7 cellular contexts compared by ENCODE assay signal in the genomic region with DNA sequence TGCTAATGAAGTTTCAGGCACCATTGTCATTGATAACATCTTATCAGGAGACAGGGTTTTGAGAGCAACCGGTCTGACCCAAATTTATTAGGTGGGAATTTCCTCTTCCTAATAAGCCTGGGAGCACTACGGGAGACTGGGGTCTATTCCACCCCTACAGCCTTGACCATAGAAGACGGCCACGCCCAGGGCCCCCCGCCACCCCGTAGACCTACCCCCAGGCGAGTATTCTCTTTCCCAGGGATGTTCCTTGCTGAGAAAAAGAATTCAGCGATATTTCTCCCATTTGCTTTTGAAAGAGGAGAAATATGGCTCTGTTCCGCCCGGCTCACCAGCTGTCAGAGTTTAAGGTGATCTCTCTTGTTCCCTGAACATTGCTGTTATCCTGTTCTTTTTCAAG. TPM values are rescaled to one million over a fixed set of nuclear protein-coding genes. Genes with fewer than 3 reads are reported as not detected.
DNase-seq lines count a peak whose midpoint lies in the region; ATAC-seq and TF ChIP-seq lines count a peak whose summit lies in the region.
"Not testable (repeated sequence)": the region's sequence is repeated elsewhere in the genome, so short reads cannot be mapped to it uniquely, and the experiment has no call there.

No MANE protein-coding gene starts in this region.

- H3K36me3 Mint-ChIP-seq in CD8-positive, alpha-beta memory T cell = peaks cover 25 to 69% (median 30%) of the 10 kb centered on the region in 3 donors
- H3K36me3 Mint-ChIP-seq in IgD-negative memory B cell = peaks cover 18% of the 10 kb centered on the region
- peaks cover 74% of the 10 kb centered on the region for H3K36me3 Mint-ChIP-seq in activated CD4-positive, alpha-beta memory T cell treated with anti-CD3 and anti-CD28 coated beads, Interleukin-2, amount 10 ng/mL, durations not matched to agents 7 days and 5 days (ENCODE audit: low read depth)
- H3K36me3 Mint-ChIP-seq in MCF 10A (ENCODE audit: insufficient read depth, unreplicated experiment) = peaks cover 30% of the 10 kb centered on the region
- peaks cover 45% of the 10 kb centered on the region for H3K36me3 Mint-ChIP-seq in stimulated activated effector memory CD8-positive, alpha-beta T cell treated with anti-CD3 and anti-CD28 coated beads, Interleukin-12 subunit alpha, Interleukin-12 subunit beta, amount 100 ng/mL, for 72 hours

- H3K27ac Mint-ChIP-seq in CD8-positive, alpha-beta memory T cell = peak overlapping the region in 6 of 8 donors; percentile 4 to 70 (median 48)
- H3K27ac Mint-ChIP-seq in IgD-negative memory B cell (peak overlapping the region; percentile 43 to 83 (median 76)), MCF 10A (ENCODE audit: low read depth, unreplicated experiment) (peak overlapping the region; percentile 39)
- H3K27ac Mint-ChIP-seq in activated CD4-positive, alpha-beta memory T cell treated with anti-CD3 and anti-CD28 coated beads, Interleukin-2, amount 10 ng/mL, durations not matched to agents 7 days and 5 days = peak overlapping the region; percentile 67
- H3K27ac Mint-ChIP-seq in stimulated activated effector memory CD8-positive, alpha-beta T cell treated with anti-CD3 and anti-CD28 coated beads, Interleukin-12 subunit alpha, Interleukin-12 subunit beta, amount 100 ng/mL, for 72 hours = peak overlapping the region; percentile 83

- intact Hi-C loops in MCF 10A (cut with micrococcal nuclease); left ventricle myocardium inferior (cut with micrococcal nuclease): not testable (repeated sequence)

- POLR2A ChIA-PET in CD8-positive, alpha-beta memory T cell (lab: Charles Lee) = interaction anchor here (1.2 kb wide), 1 partner anchor 13 kb away, joined by 3 read pairs; the partner anchor contains the start of gene RAB12
- POLR2A ChIA-PET in activated CD4-positive, alpha-beta memory T cell treated with anti-CD3 and anti-CD28 coated beads, Interleukin-2, amount 10 ng/mL, durations not matched to agents 7 days and 5 days (lab: Charles Lee) = interaction anchor here (2.0 kb wide), 1 partner anchor 13 kb away, joined by 12 read pairs; the partner anchor contains the start of gene RAB12
- POLR2A ChIA-PET in MCF 10A (lab: Yijun Ruan, JAX) = interaction anchor here (2.6 kb wide), 1 partner anchor 13 kb away, joined by 12 read pairs; the partner anchor contains the start of gene RAB12

- not testable (repeated sequence) for H3K27me3 ChIP-seq in CD8-positive, alpha-beta memory T cell (ENCODE audit: insufficient read depth, low read length, poor library complexity, severe bottlenecking); left ventricle myocardium inferior (ENCODE audit: low read depth); mesendoderm (ENCODE audit: insufficient read depth, low read length, poor library complexity)

- not testable (repeated sequence) for H3K27me3 Mint-ChIP-seq in CD8-positive, alpha-beta memory T cell; IgD-negative memory B cell; activated CD4-positive, alpha-beta memory T cell treated with anti-CD3 and anti-CD28 coated beads, Interleukin-2, amount 10 ng/mL, durations not matched to agents 7 days and 5 days; MCF 10A (ENCODE audit: insufficient read depth, unreplicated experiment)

- not testable (repeated sequence) for H3K9ac ChIP-seq in mesendoderm (ENCODE audit: low read length)

- not testable (repeated sequence) for H2BK120ac ChIP-seq in mesendoderm (ENCODE audit: low read depth, low read length)

- not testable (repeated sequence) for H3K27ac ChIP-seq in CD8-positive, alpha-beta memory T cell (ENCODE audit: low read depth, low read length); mesendoderm (ENCODE audit: low read depth, low read length)
- H3K27ac ChIP-seq in left ventricle myocardium inferior (replicated peaks) = peak overlapping the region; percentile 79

- H3K4me3 ChIP-seq in CD8-positive, alpha-beta memory T cell (ENCODE audit: low read length); left ventricle myocardium inferior; mesendoderm (ENCODE audit: low read length): not testable (repeated sequence)

- H3K4ac ChIP-seq in mesendoderm (ENCODE audit: low read depth, low read length) = not testable (repeated sequence)

- H3K56ac ChIP-seq in mesendoderm (ENCODE audit: low read length) = not testable (repeated sequence)

- H3K79me2 ChIP-seq in mesendoderm (ENCODE audit: control insufficient read depth, insufficient read depth, low read length) = peaks cover 67% of the 10 kb centered on the region

- H3K9me3 Mint-ChIP-seq in CD8-positive, alpha-beta memory T cell = peaks cover 4 to 11% (median 8%) of the 10 kb centered on the region in 5 donors
- H3K9me3 Mint-ChIP-seq in IgD-negative memory B cell; activated CD4-positive, alpha-beta memory T cell treated with anti-CD3 and anti-CD28 coated beads, Interleukin-2, amount 10 ng/mL, durations not matched to agents 7 days and 5 days; MCF 10A (ENCODE audit: unreplicated experiment); stimulated activated effector memory CD8-positive, alpha-beta T cell treated with anti-CD3 and anti-CD28 coated beads, Interleukin-12 subunit alpha, Interleukin-12 subunit beta, amount 100 ng/mL, for 72 hours: not testable (repeated sequence)

- TF ChIP-seq CTCF in MCF 10A (IDR thresholded peaks at IDR 0.05; ENCODE audit: unreplicated experiment); left ventricle myocardium inferior (IDR thresholded peaks at IDR 0.05; ENCODE audit: borderline replicate concordance): not testable (repeated sequence)

- not testable (repeated sequence) for H4K5ac ChIP-seq in mesendoderm (ENCODE audit: low read length)

- not testable (repeated sequence) for H2BK5ac ChIP-seq in mesendoderm (ENCODE audit: low read length)

- H3K79me1 ChIP-seq in mesendoderm (ENCODE audit: low read length) = peaks cover 13% of the 10 kb centered on the region

- no CpG with 5 or more reads among the region's 10 CpGs for WGBS in mesendoderm (ENCODE audit: extremely low coverage, insufficient coverage, low lambda C conversion rate)

- DNase-seq in CD8-positive, alpha-beta memory T cell; activated CD4-positive, alpha-beta memory T cell treated with anti-CD3 and anti-CD28 coated beads, Interleukin-2, amount 10 ng/mL, durations not matched to agents 7 days and 5 days; MCF 10A (ENCODE audit: unreplicated experiment); left ventricle myocardium inferior; stimulated activated effector memory CD8-positive, alpha-beta T cell treated with anti-CD3 and anti-CD28 coated beads, Interleukin-12 subunit alpha, Interleukin-12 subunit beta, amount 100 ng/mL, for 72 hours (ENCODE audit: low spot score in 2 of 2): not testable (repeated sequence)
- DNase-seq in mesendoderm = peak; percentile 54

- H3K23ac ChIP-seq in mesendoderm (ENCODE audit: low read length) = not testable (repeated sequence)

- H2AK5ac ChIP-seq in mesendoderm (ENCODE audit: low read length) = not testable (repeated sequence)

- H2BK15ac ChIP-seq in mesendoderm (replicated peaks; ENCODE audit: low read depth) = not testable (repeated sequence)

- CTCF ChIA-PET in CD8-positive, alpha-beta memory T cell (lab: Charles Lee); MCF 10A (lab: Yijun Ruan, JAX): not testable (repeated sequence)
- CTCF ChIA-PET in activated CD4-positive, alpha-beta memory T cell treated with anti-CD3 and anti-CD28 coated beads, Interleukin-2, amount 10 ng/mL, durations not matched to agents 7 days and 5 days (lab: Charles Lee) = interaction anchor here (2.8 kb wide), 1 partner anchor 14 kb away, joined by 12 read pairs; the partner anchor contains the start of gene RAB12

- peaks cover 78 to 91% (median 81%) of the 10 kb centered on the region in 3 donors for H3K4me1 Mint-ChIP-seq in CD8-positive, alpha-beta memory T cell
- peaks cover 43 to 59% (median 57%) of the 10 kb centered on the region in 3 donors for H3K4me1 Mint-ChIP-seq in IgD-negative memory B cell
- peaks cover 33% of the 10 kb centered on the region for H3K4me1 Mint-ChIP-seq in activated CD4-positive, alpha-beta memory T cell treated with anti-CD3 and anti-CD28 coated beads, Interleukin-2, amount 10 ng/mL, durations not matched to agents 7 days and 5 days
- peaks cover 12% of the 10 kb centered on the region for H3K4me1 Mint-ChIP-seq in MCF 10A (ENCODE audit: insufficient read depth, unreplicated experiment)
- H3K4me1 Mint-ChIP-seq in stimulated activated effector memory CD8-positive, alpha-beta T cell treated with anti-CD3 and anti-CD28 coated beads, Interleukin-12 subunit alpha, Interleukin-12 subunit beta, amount 100 ng/mL, for 72 hours = peaks cover 50% of the 10 kb centered on the region

- H3K4me2 ChIP-seq in mesendoderm (ENCODE audit: low read length) = not testable (repeated sequence)

- not testable (repeated sequence) for H4K8ac ChIP-seq in mesendoderm (ENCODE audit: low read depth, low read length)

- H3K4me3 Mint-ChIP-seq in CD8-positive, alpha-beta memory T cell = peak overlapping the region in 1 of 7 donors; percentile 60
- peak overlapping the region in 3 of 4 donors; percentile 28 to 78 (median 59) for H3K4me3 Mint-ChIP-seq in IgD-negative memory B cell
- H3K4me3 Mint-ChIP-seq in activated CD4-positive, alpha-beta memory T cell treated with anti-CD3 and anti-CD28 coated beads, Interleukin-2, amount 10 ng/mL, durations not matched to agents 7 days and 5 days; MCF 10A (ENCODE audit: unreplicated experiment); stimulated activated effector memory CD8-positive, alpha-beta T cell treated with anti-CD3 and anti-CD28 coated beads, Interleukin-12 subunit alpha, Interleukin-12 subunit beta, amount 100 ng/mL, for 72 hours: not testable (repeated sequence)

- ATAC-seq in stimulated activated effector memory CD8-positive, alpha-beta T cell treated with anti-CD3 and anti-CD28 coated beads, Interleukin-12 subunit alpha, Interleukin-12 subunit beta, amount 100 ng/mL, for 72 hours = not testable (repeated sequence)

- not testable (repeated sequence) for H3K36me3 ChIP-seq in CD8-positive, alpha-beta memory T cell (ENCODE audit: insufficient read depth, low read length); mesendoderm (ENCODE audit: control insufficient read depth, insufficient read depth, low read length)
- peaks cover 19% of the 10 kb centered on the region for H3K36me3 ChIP-seq in left ventricle myocardium inferior

- not testable (repeated sequence) for H3K4me1 ChIP-seq in CD8-positive, alpha-beta memory T cell (ENCODE audit: insufficient read depth, low read length)
- peaks cover 95% of the 10 kb centered on the region for H3K4me1 ChIP-seq in left ventricle myocardium inferior
- peaks cover 20% of the 10 kb centered on the region for H3K4me1 ChIP-seq in mesendoderm (ENCODE audit: control insufficient read depth, low read depth, low read length)

- BruUV-seq in MCF 10A (replicated peaks; lab: Mats Ljungman, UMichigan) = not testable (repeated sequence)

- not testable (repeated sequence) for H3K18ac ChIP-seq in mesendoderm (ENCODE audit: low read length)

- H3K9me3 ChIP-seq in CD8-positive, alpha-beta memory T cell (ENCODE audit: low read length); left ventricle myocardium inferior (replicated peaks): not testable (repeated sequence)

RNA-seq across cellular contexts. Expression of gene RAB12, which starts 13.4 kb away (rescaled TPM):
- 10 to 100 TPM; 15.0 to 15.3 TPM for total RNA-seq in CD8-positive, alpha-beta memory T cell
- 0.24 TPM for polyA plus RNA-seq in CD8-positive, alpha-beta memory T cell
- polyA plus RNA-seq in IgD-negative memory B cell = 0.10 TPM
- total RNA-seq in activated CD4-positive, alpha-beta memory T cell treated with anti-CD3 and anti-CD28 coated beads, Interleukin-2, amount 10 ng/mL, durations not matched to agents 7 days and 5 days = 10 to 100 TPM; 12.5 to 14.6 TPM
- 27.8 and 28.4 TPM in 2 replicates for total RNA-seq in MCF 10A (2022)
- 103 TPM for total RNA-seq in left ventricle myocardium inferior
- 25.0 TPM for polyA plus RNA-seq in mesendoderm (2013, experiment 1 of 2)
- polyA plus RNA-seq in mesendoderm (2013, experiment 2 of 2) = 24.3 TPM
